Comparison of ENCODE assay signal across 11 cellular contexts in the genomic region with DNA sequence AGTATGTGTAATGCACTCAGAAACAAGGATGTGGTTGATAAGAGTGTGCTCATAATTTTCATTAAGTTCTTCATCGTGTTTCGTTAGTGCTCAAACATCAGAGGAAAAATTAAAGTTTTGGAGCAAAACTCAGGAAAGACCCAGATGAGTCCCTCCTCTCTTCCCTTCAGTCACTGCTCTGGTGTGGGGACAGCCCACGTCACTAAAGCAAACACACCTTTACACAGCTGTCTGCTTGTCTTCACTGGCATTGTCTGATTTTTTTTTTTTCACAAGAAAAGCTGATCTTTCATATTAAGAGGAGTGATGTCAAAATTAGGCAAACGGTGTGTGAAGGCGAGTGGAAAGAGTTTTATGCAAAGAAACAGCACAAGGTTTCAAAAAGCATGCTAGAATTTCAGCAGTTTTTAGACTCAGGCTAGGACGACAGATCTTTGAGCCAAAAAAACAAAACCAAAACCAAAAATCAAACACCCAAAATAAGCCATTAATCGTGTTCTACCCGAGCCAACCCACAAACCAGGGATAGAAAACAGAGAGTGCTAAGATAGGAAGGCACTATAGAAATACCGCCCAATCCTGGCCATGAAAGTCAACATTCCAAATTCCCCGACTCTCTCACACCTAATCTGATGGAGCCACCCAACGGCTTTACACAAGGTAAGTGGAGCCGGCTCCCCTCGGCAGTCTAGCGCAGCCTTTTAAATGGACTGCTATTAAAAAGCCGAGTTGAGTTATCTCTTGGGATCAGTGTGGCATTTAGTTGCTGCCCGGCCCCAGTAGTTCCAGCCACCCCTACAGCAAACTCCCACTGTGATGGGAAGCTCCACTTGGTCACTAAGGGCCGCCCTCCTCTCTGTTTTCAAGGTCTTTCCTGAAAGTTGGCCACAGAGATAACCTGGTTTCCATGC. TPM values are rescaled to one million over a fixed set of nuclear protein-coding genes. Genes with fewer than 3 reads are reported as not detected.
DNase-seq lines count a peak whose midpoint lies in the region; ATAC-seq lines count a peak whose summit lies in the region.
"Had no signal": no experiment of that assay in that cellular context is flagged by ENCODE, and none has a peak within 500 bp of the region (broad histone marks: within the 10 kb centered on the region; RNA-seq: fewer than 3 reads in every experiment).

No MANE protein-coding gene starts in this region.

- no peaks in the 10 kb centered on the region for H3K36me3 Mint-ChIP-seq in activated naive CD8-positive, alpha-beta T cell treated with anti-CD3 and anti-CD28 coated beads, Interleukin-2, amount 50 U/mL, for 24 hours (ENCODE audit: low read depth)
- no peaks in the 10 kb centered on the region for H3K36me3 Mint-ChIP-seq in naive thymus-derived CD8-positive, alpha-beta T cell

- DNase-seq in NCI-H748 (lab: John Stamatoyannopoulos, UW; ENCODE audit: unreplicated experiment), result peak; percentile 45
- no peak for DNase-seq in NCI-H748 treated with DMSO at 0.1 percent for 48 hours (lab: John Stamatoyannopoulos, UW)
- DNase-seq in activated naive CD8-positive, alpha-beta T cell treated with anti-CD3 and anti-CD28 coated beads, Interleukin-2, amount 50 U/mL, for 24 hours, result no peak
- no peak for DNase-seq in naive thymus-derived CD8-positive, alpha-beta T cell
- DNase-seq in caudate nucleus (lab: John Stamatoyannopoulos, UW), result no peak
- no peak for DNase-seq in SKM-1 (lab: John Stamatoyannopoulos, UW; ENCODE audit: unreplicated experiment)
- DNase-seq: effector CD8-positive, alpha-beta T cell; Karpas-422; stimulated activated CD4-positive, alpha-beta T cell treated with anti-CD3 and anti-CD28 coated beads, Interleukin-2, amount 100 ng/mL, for 24 hours had no signal

- no peak overlapping the region for H3K27ac Mint-ChIP-seq in activated naive CD8-positive, alpha-beta T cell treated with anti-CD3 and anti-CD28 coated beads, Interleukin-2, amount 50 U/mL, for 24 hours
- H3K27ac Mint-ChIP-seq in naive thymus-derived CD8-positive, alpha-beta T cell, result no peak overlapping the region

- H3K27ac ChIP-seq in caudate nucleus (ENCODE audit: low read depth, low read length), result no peak overlapping the region

- peaks cover 22% of the 10 kb centered on the region for H3K27me3 Mint-ChIP-seq in activated naive CD8-positive, alpha-beta T cell treated with anti-CD3 and anti-CD28 coated beads, Interleukin-2, amount 50 U/mL, for 24 hours
- peaks cover 17 to 44% (median 29%) of the 10 kb centered on the region in 5 donors for H3K27me3 Mint-ChIP-seq in naive thymus-derived CD8-positive, alpha-beta T cell

- peak; percentile 56 for ATAC-seq in HG02763 (IDR thresholded peaks at IDR 0.05; ENCODE audit: unreplicated experiment)
- no peak for ATAC-seq in activated naive CD8-positive, alpha-beta T cell treated with anti-CD3 and anti-CD28 coated beads, Interleukin-2, amount 50 U/mL, for 24 hours
- peak; percentile 23 to 33 for ATAC-seq in naive thymus-derived CD8-positive, alpha-beta T cell
- ATAC-seq in GM18867 (IDR thresholded peaks at IDR 0.05; ENCODE audit: unreplicated experiment), result no peak

- H3K4me1 Mint-ChIP-seq in activated naive CD8-positive, alpha-beta T cell treated with anti-CD3 and anti-CD28 coated beads, Interleukin-2, amount 50 U/mL, for 24 hours, result peaks cover 5% of the 10 kb centered on the region
- H3K4me1 Mint-ChIP-seq in naive thymus-derived CD8-positive, alpha-beta T cell, result peaks cover 4 to 6% (median 5%) of the 10 kb centered on the region in 4 donors

- H3K4me3 Mint-ChIP-seq in activated naive CD8-positive, alpha-beta T cell treated with anti-CD3 and anti-CD28 coated beads, Interleukin-2, amount 50 U/mL, for 24 hours, result peak overlapping the region; percentile 73
- peak overlapping the region; percentile 47 to 80 (median 66) for H3K4me3 Mint-ChIP-seq in naive thymus-derived CD8-positive, alpha-beta T cell

- POLR2A ChIA-PET in naive thymus-derived CD8-positive, alpha-beta T cell (lab: Charles Lee), result interaction anchor here (0.6 kb wide), 1 partner anchor 177 kb away, joined by 5 read pairs; no protein-coding TSS in a partner anchor

- H3K9me3 Mint-ChIP-seq in activated naive CD8-positive, alpha-beta T cell treated with anti-CD3 and anti-CD28 coated beads, Interleukin-2, amount 50 U/mL, for 24 hours, result no peaks in the 10 kb centered on the region
- H3K9me3 Mint-ChIP-seq in naive thymus-derived CD8-positive, alpha-beta T cell, result no peaks in the 10 kb centered on the region

RNA-seq across cellular contexts. Expression of gene GATA3, which starts 27.9 kb away (rescaled TPM):
- total RNA-seq in naive thymus-derived CD8-positive, alpha-beta T cell, result 10 to 100 TPM; 23.5 to 23.9 TPM
- 10 to 100 TPM; 20.5 to 27.7 (median 23.9) TPM for polyA plus RNA-seq in naive thymus-derived CD8-positive, alpha-beta T cell

Comparison
In these comparisons a context has a peak if more than half of its experiments do, and no peak if none do; other contexts are left out.
1. ATAC-seq: peak in HG02763 (single experiment) and naive thymus-derived CD8-positive, alpha-beta T cell (2 of 2); none in activated naive CD8-positive, alpha-beta T cell treated with anti-CD3 and anti-CD28 coated beads, Interleukin-2, amount 50 U/mL, for 24 hours (single experiment) and GM18867 (single experiment).